ENCODE assay signal across 16 cellular contexts in genomic region chr11:126703661-126704060, GRCh38.
"Had no signal": no experiment of that assay in that cellular context is flagged by ENCODE, and none has a peak within 500 bp of the region (broad histone marks: within the 10 kb centered on the region; RNA-seq: fewer than 3 reads in every experiment).

No MANE protein-coding gene starts in this region.

- H3K4me1 Mint-ChIP-seq: activated T-helper 17 cell treated with anti-CD3 and anti-CD28 coated beads, Interleukin-2, amount 50 U/mL, for 72 hours; immature natural killer cell; stimulated activated memory B cell treated with anti-CD40 and anti-IgM and Interleukin-4, amounts not matched to agents 10 μg/mL and 1 μg/mL and 100 μg/mL, for 72 hours had no signal

- H3K4me3 ChIP-seq: heart left ventricle, lower lobe of right lung, tibial nerve, vagina had no signal

- H3K4me1 ChIP-seq: heart left ventricle, lower lobe of right lung, tibial nerve, vagina had no signal

- H3K4me3 Mint-ChIP-seq: activated T-helper 17 cell treated with anti-CD3 and anti-CD28 coated beads, Interleukin-2, amount 50 U/mL, for 72 hours; immature natural killer cell; stimulated activated memory B cell treated with anti-CD40 and anti-IgM and Interleukin-4, amounts not matched to agents 10 μg/mL and 1 μg/mL and 100 μg/mL, for 72 hours had no signal

- H3K27ac Mint-ChIP-seq: activated T-helper 17 cell treated with anti-CD3 and anti-CD28 coated beads, Interleukin-2, amount 50 U/mL, for 72 hours; immature natural killer cell; stimulated activated memory B cell treated with anti-CD40 and anti-IgM and Interleukin-4, amounts not matched to agents 10 μg/mL and 1 μg/mL and 100 μg/mL, for 72 hours had no signal

- H3K27me3 ChIP-seq: tibial nerve, vagina had no signal

- FAIRE-seq: bronchial epithelial cell had no signal

- DNase-seq: activated CD4-positive, alpha-beta T cell treated with anti-CD3 and anti-CD28 coated beads for 1 hour; activated CD4-positive, alpha-beta T cell treated with anti-CD3 and anti-CD28 coated beads, Interleukin-2, amount 50 U/mL, for 4 hours; activated naive CD4-positive, alpha-beta T cell treated with Interleukin-2 at 50 U/mL for 16 hours; dermis blood vessel endothelial cell; foreskin melanocyte; immature natural killer cell; lower lobe of right lung; stimulated activated CD4-positive, alpha-beta T cell treated with anti-CD3 and anti-CD28 coated beads, Interleukin-2, amount 100 ng/mL, for 48 hours; T-helper 9 cell had no signal

- H3K9me3 Mint-ChIP-seq: activated T-helper 17 cell treated with anti-CD3 and anti-CD28 coated beads, Interleukin-2, amount 50 U/mL, for 72 hours; stimulated activated memory B cell treated with anti-CD40 and anti-IgM and Interleukin-4, amounts not matched to agents 10 μg/mL and 1 μg/mL and 100 μg/mL, for 72 hours had no signal

- H3K36me3 Mint-ChIP-seq: immature natural killer cell; stimulated activated memory B cell treated with anti-CD40 and anti-IgM and Interleukin-4, amounts not matched to agents 10 μg/mL and 1 μg/mL and 100 μg/mL, for 72 hours had no signal

- H3K36me3 ChIP-seq: heart left ventricle, lower lobe of right lung, tibial nerve, vagina had no signal

- H3K9me3 ChIP-seq: heart left ventricle, lower lobe of right lung, tibial nerve, vagina had no signal

- H3K27ac ChIP-seq: epithelial cell of prostate, heart left ventricle, lower lobe of right lung, tibial nerve, vagina had no signal
